In the genomic region with DNA sequence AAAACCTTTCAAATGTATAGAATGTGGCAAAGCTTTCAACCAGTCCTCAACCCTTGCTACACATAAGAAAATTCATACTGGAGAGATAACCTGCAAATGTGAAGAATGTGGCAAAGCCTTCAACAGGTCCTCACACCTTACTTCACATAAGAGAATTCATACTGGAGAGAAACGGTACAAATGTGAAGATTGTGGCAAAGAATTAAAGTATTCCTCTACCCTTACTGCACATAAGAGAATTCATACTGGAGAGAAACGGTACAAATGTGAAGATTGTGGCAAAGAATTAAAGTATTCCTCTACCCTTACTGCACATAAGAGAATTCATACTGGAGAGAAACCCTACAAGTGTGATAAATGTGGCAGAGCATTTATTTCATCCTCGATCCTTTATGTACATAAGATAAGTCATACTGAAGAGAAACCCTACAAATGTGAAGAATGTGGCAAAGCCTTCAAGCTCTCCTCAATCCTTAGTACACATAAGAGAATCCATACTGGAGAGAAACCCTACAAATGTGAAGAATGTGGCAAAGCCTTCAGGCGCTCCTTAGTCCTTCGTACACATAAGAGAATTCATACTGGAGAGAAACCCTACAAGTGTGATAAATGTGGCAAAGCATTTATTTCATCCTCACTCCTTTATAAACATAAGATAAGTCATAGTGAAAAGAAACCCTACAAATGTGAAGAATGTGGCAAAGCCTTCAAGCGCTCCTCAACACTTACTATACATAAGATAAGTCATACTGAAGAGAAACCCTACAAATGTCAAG, we compare ENCODE assay signal across 1 cellular context. TPM values are rescaled to one million over a fixed set of nuclear protein-coding genes. Genes with fewer than 3 reads are reported as not detected.
"Had no signal": no experiment of that assay in that cellular context is flagged by ENCODE, and none has a peak within 500 bp of the region (broad histone marks: within the 10 kb centered on the region; RNA-seq: fewer than 3 reads in every experiment).

No MANE protein-coding gene starts in this region.

RNA-seq across cellular contexts. Expression of a gene that starts 40.5 kb away (rescaled TPM):
- total RNA-seq: myocyte had no signal
